ENCODE assay signal across 1 cellular context in genomic region chr17:72556944-72557826, GRCh38.
TF ChIP-seq lines count a peak whose summit lies in the region.

No MANE protein-coding gene starts in this region.

TF ChIP-seq in HepG2, 621 proteins besides CTCF, POLR2A, EP300 and RAD21 (continued from another document):
- TF ChIP-seq ZNF609 (CRISPR knock-in tag; IDR thresholded peaks at IDR 0.05; ENCODE audit: borderline replicate concordance) (no peak), ZNF430 (CRISPR knock-in tag; IDR thresholded peaks at IDR 0.05) (0 out of 2 replicates have a peak, but pooled peaks have one; percentile 35), ZNF557 (CRISPR knock-in tag; IDR thresholded peaks at IDR 0.05) (no peak), IKZF4 (CRISPR knock-in tag; IDR thresholded peaks at IDR 0.05; ENCODE audit: borderline replicate concordance, low read depth, not compliant biosample characterization) (no peak), HNRNPLL (IDR thresholded peaks at IDR 0.05; ENCODE audit: low read depth, low read length, poor library complexity, severe bottlenecking) (no peak), KMT2A (CRISPR knock-in tag; IDR thresholded peaks at IDR 0.05) (0 out of 2 replicates have a peak, but pooled peaks have one; percentile 39), ELF3 (CRISPR knock-in tag; IDR thresholded peaks at IDR 0.05) (peak; percentile 19; the same call in 1 of the 2 replicates), FOXK1 (CRISPR knock-in tag; IDR thresholded peaks at IDR 0.05; ENCODE audit: borderline replicate concordance, low read depth) (no peak), MTA3 (CRISPR knock-in tag; IDR thresholded peaks at IDR 0.05) (no peak), ZNF235 (CRISPR knock-in tag; IDR thresholded peaks at IDR 0.05; ENCODE audit: borderline replicate concordance) (no peak), ZNF20 (CRISPR knock-in tag; IDR thresholded peaks at IDR 0.05) (no peak), ZNF572 (CRISPR knock-in tag; IDR thresholded peaks at IDR 0.05) (0 out of 2 replicates have a peak, but pooled peaks have one; percentile 23), ZFP62 (CRISPR knock-in tag; IDR thresholded peaks at IDR 0.05) (no peak), ZBTB7B (CRISPR knock-in tag; IDR thresholded peaks at IDR 0.05) (peak; percentile 50; the same call in 1 of the 2 replicates), ZNF678 (CRISPR knock-in tag; IDR thresholded peaks at IDR 0.05) (no peak), ARID3A (IDR thresholded peaks at IDR 0.05; ENCODE audit: low read depth, low read length) (no peak), NFYB (CRISPR knock-in tag; IDR thresholded peaks at IDR 0.05) (no peak), TARDBP (CRISPR knock-in tag; IDR thresholded peaks at IDR 0.05) (no peak), FOXO1 (CRISPR knock-in tag; IDR thresholded peaks at IDR 0.05) (0 out of 2 replicates have a peak, but pooled peaks have one; percentile 24), DMAP1 (CRISPR knock-in tag; IDR thresholded peaks at IDR 0.05) (no peak), KDM4B (CRISPR knock-in tag; IDR thresholded peaks at IDR 0.05) (peak; percentile 48; the same call in 1 of the 2 replicates), LBX2 (CRISPR knock-in tag; IDR thresholded peaks at IDR 0.05; ENCODE audit: borderline replicate concordance) (no peak), FOXC1 (CRISPR knock-in tag; IDR thresholded peaks at IDR 0.05; ENCODE audit: borderline replicate concordance) (no peak), REL (CRISPR knock-in tag; conservative IDR thresholded peaks at IDR 0.05) (no peak), ZKSCAN5 (CRISPR knock-in tag; IDR thresholded peaks at IDR 0.05) (no peak), BRF2 (CRISPR knock-in tag; IDR thresholded peaks at IDR 0.05) (no peak)
TF ChIP-seq in HepG2: peak in this region for 103.
